Comparison of ENCODE assay signal across 14 cellular contexts in genomic region chr2:236894791-236895190, GRCh38.
"Had no signal": no experiment of that assay in that cellular context is flagged by ENCODE, and none has a peak within 500 bp of the region (broad histone marks: within the 10 kb centered on the region; RNA-seq: fewer than 3 reads in every experiment).

No MANE protein-coding gene starts in this region.

- H3K4me3 ChIP-seq: sigmoid colon, skin epidermis had no signal

- DNase-seq: erythroblast; foreskin keratinocyte; hippocampal formation; left colon; left ventricle myocardium superior; mesendoderm; naive thymus-derived CD4-positive, alpha-beta T cell; posterior cingulate gyrus; sigmoid colon; stimulated activated CD4-positive, alpha-beta T cell treated with anti-CD3 and anti-CD28 coated beads, Interleukin-2, amount 100 ng/mL, for 48 hours; stimulated activated naive CD4-positive, alpha-beta T cell treated with Interleukin-2 at 50 U/mL for 16 hours had no signal

- H3K27ac Mint-ChIP-seq: naive thymus-derived CD4-positive, alpha-beta T cell; type B pancreatic cell had no signal

- H3K4me1 ChIP-seq: foreskin keratinocyte, sigmoid colon had no signal

- H3K9me3 Mint-ChIP-seq: type B pancreatic cell had no signal

- ATAC-seq: foreskin keratinocyte; left colon; left ventricle myocardium superior; naive thymus-derived CD4-positive, alpha-beta T cell had no signal

- H3K36me3 ChIP-seq: sigmoid colon had no signal

- H3K36me3 Mint-ChIP-seq: naive thymus-derived CD4-positive, alpha-beta T cell; type B pancreatic cell had no signal

- H3K27ac ChIP-seq: foreskin keratinocyte, sigmoid colon, skin epidermis had no signal

- H3K27me3 ChIP-seq: foreskin keratinocyte, sigmoid colon had no signal

- H3K4me1 Mint-ChIP-seq: naive thymus-derived CD4-positive, alpha-beta T cell had no signal

- H3K9me3 ChIP-seq: sigmoid colon had no signal

- FAIRE-seq: urothelium cell line had no signal

- H3K4me3 Mint-ChIP-seq: naive thymus-derived CD4-positive, alpha-beta T cell; type B pancreatic cell had no signal
